ENCODE assay signal across 26 cellular contexts in genomic region chr13:66154354-66154753, GRCh38.
"Had no signal": no experiment of that assay in that cellular context is flagged by ENCODE, and none has a peak within 500 bp of the region (broad histone marks: within the 10 kb centered on the region; RNA-seq: fewer than 3 reads in every experiment).

No MANE protein-coding gene starts in this region.

- H3K36me3 ChIP-seq: breast epithelium, MG63 had no signal

- ATAC-seq: activated CD4-positive, CD25-positive, alpha-beta regulatory T cell treated with anti-CD3 and anti-CD28 coated beads, Interleukin-2, amount 50 U/mL, for 24 hours; activated CD8-positive, alpha-beta T cell treated with anti-CD3 and anti-CD28 coated beads for 36 hours; activated T-cell treated with anti-CD3 and anti-CD28 coated beads, Interleukin-2, amount 50 U/mL, for 72 hours; Panc1; Right ventricle myocardium inferior had no signal

- H3K27me3 Mint-ChIP-seq: activated CD8-positive, alpha-beta T cell treated with anti-CD3 and anti-CD28 coated beads for 36 hours; activated naive CD8-positive, alpha-beta T cell treated with anti-CD3 and anti-CD28 coated beads, Interleukin-2, amount 10 ng/mL, durations not matched to agents 7 days and 5 days had no signal

- H3K27ac ChIP-seq: breast epithelium had no signal

- H3K4me3 ChIP-seq: breast epithelium, MG63 had no signal

- H3K4me3 Mint-ChIP-seq: activated CD8-positive, alpha-beta T cell treated with anti-CD3 and anti-CD28 coated beads for 36 hours; activated naive CD8-positive, alpha-beta T cell treated with anti-CD3 and anti-CD28 coated beads, Interleukin-2, amount 10 ng/mL, durations not matched to agents 7 days and 5 days; activated T-cell treated with anti-CD3 and anti-CD28 coated beads, Interleukin-2, amount 50 U/mL, for 72 hours; T-helper 1 cell treated with Interleukin-12 subunit alpha and Interleukin-12 subunit beta and Interleukin-4 antibody, amounts not matched to agents 30 μg/mL and 1 μg/mL, for 36 hours had no signal

- DNase-seq: activated CD4-positive, alpha-beta T cell treated with anti-CD3 and anti-CD28 coated beads for 4 hours; activated CD8-positive, alpha-beta memory T cell treated with anti-CD3 and anti-CD28 coated beads, Interleukin-2, amount 50 U/mL, for 4 hours; activated CD8-positive, alpha-beta T cell treated with anti-CD3 and anti-CD28 coated beads for 36 hours; activated gamma-delta T cell treated with Interleukin-2 at 50 U/mL for 16 hours; activated naive CD4-positive, alpha-beta T cell treated with anti-CD3 and anti-CD28 coated beads, Interleukin-2, amount 50 U/mL, for 16 hours; activated naive CD8-positive, alpha-beta T cell treated with anti-CD3 and anti-CD28 coated beads, Interleukin-2, amount 10 ng/mL, durations not matched to agents 7 days and 5 days; activated T-cell treated with anti-CD3 and anti-CD28 coated beads, Interleukin-2, amount 50 U/mL, for 72 hours; aorta; caudate nucleus; MG63; NCI-H1105; NCI-H1436; NCI-H1694 treated with DMSO at 0.1 percent for 48 hours; NCI-H2029 treated with DMSO at 0.1 percent for 48 hours; NCI-H345; NCI-H510A treated with DMSO at 0.1 percent for 48 hours; NCI-H69; NK-92 treated with Interleukin-12 subunit alpha and Interleukin-12 subunit beta, amount 100 ng/mL, for 24 hours; OCI-M1; RPMI8226 had no signal

- H3K27ac Mint-ChIP-seq: activated CD8-positive, alpha-beta T cell treated with anti-CD3 and anti-CD28 coated beads for 36 hours; activated naive CD8-positive, alpha-beta T cell treated with anti-CD3 and anti-CD28 coated beads, Interleukin-2, amount 10 ng/mL, durations not matched to agents 7 days and 5 days; activated T-cell treated with anti-CD3 and anti-CD28 coated beads, Interleukin-2, amount 50 U/mL, for 72 hours; activated T-helper 2 cell treated with anti-CD3 and anti-CD28 coated beads, Interferon-gamma antibody, Interleukin-2, Interleukin-4, amounts not matched to agents 10 μg/mL and 5 μg/mL and 100 μg/mL, durations not matched to agents 14 hours and 24 hours and 36 hours; T-helper 1 cell treated with Interleukin-12 subunit alpha and Interleukin-12 subunit beta and Interleukin-4 antibody, amounts not matched to agents 30 μg/mL and 1 μg/mL, for 36 hours had no signal

- H3K27me3 ChIP-seq: breast epithelium, MG63 had no signal

- H3K9me3 Mint-ChIP-seq: activated CD8-positive, alpha-beta T cell treated with anti-CD3 and anti-CD28 coated beads for 36 hours; activated naive CD8-positive, alpha-beta T cell treated with anti-CD3 and anti-CD28 coated beads, Interleukin-2, amount 10 ng/mL, durations not matched to agents 7 days and 5 days; activated T-helper 2 cell treated with anti-CD3 and anti-CD28 coated beads, Interferon-gamma antibody, Interleukin-2, Interleukin-4, amounts not matched to agents 10 μg/mL and 5 μg/mL and 100 μg/mL, durations not matched to agents 14 hours and 24 hours and 36 hours; T-helper 1 cell treated with Interleukin-12 subunit alpha and Interleukin-12 subunit beta and Interleukin-4 antibody, amounts not matched to agents 30 μg/mL and 1 μg/mL, for 36 hours had no signal

- H3K9me3 ChIP-seq: breast epithelium, MG63 had no signal

- H3K36me3 Mint-ChIP-seq: activated naive CD8-positive, alpha-beta T cell treated with anti-CD3 and anti-CD28 coated beads, Interleukin-2, amount 10 ng/mL, durations not matched to agents 7 days and 5 days had no signal

- H3K4me1 Mint-ChIP-seq: activated naive CD8-positive, alpha-beta T cell treated with anti-CD3 and anti-CD28 coated beads, Interleukin-2, amount 10 ng/mL, durations not matched to agents 7 days and 5 days had no signal

- H3K4me1 ChIP-seq: breast epithelium had no signal
